ENCODE assay signal across 25 cellular contexts in genomic region chr13:28865312-28865711, GRCh38. TPM values are rescaled to one million over a fixed set of nuclear protein-coding genes. Genes with fewer than 3 reads are reported as not detected.
A peak's percentile ranks its signal among the peaks of the same experiment; 100 is the strongest.
DNase-seq lines count a peak whose midpoint lies in the region; ATAC-seq, FAIRE-seq and TF ChIP-seq lines count a peak whose summit lies in the region.
"Had no signal": no experiment of that assay in that cellular context is flagged by ENCODE, and none has a peak within 500 bp of the region (broad histone marks: within the 10 kb centered on the region; RNA-seq: fewer than 3 reads in every experiment).

No MANE protein-coding gene starts in this region.

- no peak overlapping the region for H3K4me2 ChIP-seq in HepG2 (ENCODE audit: low read depth, low read length)

- POLR2A ChIA-PET in HepG2 (lab: Yijun Ruan, JAX): no interaction called here

- in situ Hi-C loops in HepG2 (cut with HindIII; ENCODE audit: extremely low pct_ligation_motif_present, low pct_unique_long_range_greater_than_20kb): no loop called here

- H3K79me2 ChIP-seq in HepG2 (ENCODE audit: insufficient read depth, low read length): no peaks in the 10 kb centered on the region

- TF ChIP-seq POLR2A in HepG2 (IDR thresholded peaks at IDR 0.05; ENCODE audit: insufficient read depth in 1 of 2, low read depth in 2 of 2, low read length in 2 of 2): no peak
- no peak for TF ChIP-seq POLR2A in GM12891 (IDR thresholded peaks at IDR 0.05; ENCODE audit: low read depth, low read length)

- H2AFZ ChIP-seq in HepG2 (ENCODE audit: low read length): no peak overlapping the region
- H2AFZ ChIP-seq: GM23248 had no signal

- intact Hi-C loops in HepG2 (cut with micrococcal nuclease; ENCODE audit: unreplicated experiment): no loop called here

- DNase-seq in NCI-H1417 (lab: John Stamatoyannopoulos, UW): peak in 2 of 3 experiments; percentile 6 to 58
- no peak for DNase-seq in NCI-H1417 treated with DMSO at 0.1 percent for 48 hours (lab: John Stamatoyannopoulos, UW)
- peak; percentile 75 for DNase-seq in NCI-H1105 (lab: John Stamatoyannopoulos, UW)
- DNase-seq in NCI-H526 (lab: John Stamatoyannopoulos, UW): peak; percentile 90 to 93
- DNase-seq in HepG2 (ENCODE audit: low spot score): no peak
- no peak for DNase-seq in GM12891 (ENCODE audit: insufficient read length, low spot score)
- DNase-seq: CD8-positive, alpha-beta T cell; DMS 273 treated with DMSO at 0.1 percent for 48 hours; DND-41; GM23248; H7; KBM-7; MG63; NCI-H1092; NCI-H2029; NCI-H2227 treated with DMSO at 0.1 percent for 48 hours; OCI-M1; Peyer's patch; SHP77 treated with DMSO at 0.1 percent for 48 hours; T-helper 1 cell had no signal

- CTCF ChIA-PET in HepG2 (lab: Yijun Ruan, JAX; ENCODE audit: low intra/inter-chr PET ratio, low total read pairs): no interaction called here

- ATAC-seq in HepG2 (no peak), HG02840 (IDR thresholded peaks at IDR 0.05; ENCODE audit: low FRiP score, unreplicated experiment) (no peak)
- ATAC-seq: CD8-positive, alpha-beta T cell had no signal

- no peak overlapping the region for H3K27ac ChIP-seq in HepG2 (ENCODE audit: extremely low read length, insufficient read depth, low read length)
- H3K27ac ChIP-seq: 22Rv1, C4-2B, GM23248, Peyer's patch had no signal

- peaks cover 2% of the 10 kb centered on the region for H3K9me3 ChIP-seq in HepG2 (ENCODE audit: low read length)
- H3K9me3 ChIP-seq: MG63, Peyer's patch had no signal

- no peak for TF ChIP-seq RAD21 in HepG2 (CRISPR knock-in tag; IDR thresholded peaks at IDR 0.05)

- 3% methylated on average over 3 of the region's 3 CpGs for WGBS in HepG2 (ENCODE audit: low lambda C conversion rate)

- H3K36me3 ChIP-seq in HepG2 (replicated peaks in 1 of 2; ENCODE audit: control insufficient read depth in 1 of 2, insufficient read depth in 2 of 2, low read length in 2 of 2): no peaks in the 10 kb centered on the region
- H3K36me3 ChIP-seq: MG63, Peyer's patch had no signal

- H4K20me1 ChIP-seq in HepG2 (ENCODE audit: insufficient read depth, low read length): no peaks in the 10 kb centered on the region

- no peak for TF ChIP-seq CTCF in HepG2 (CRISPR knock-in tag; IDR thresholded peaks at IDR 0.05)

- no peaks in the 10 kb centered on the region for H3K27me3 ChIP-seq in HepG2 (ENCODE audit: control insufficient read depth in 1 of 2, insufficient read depth in 2 of 2, low read length in 2 of 2)
- H3K27me3 ChIP-seq: Peyer's patch had no signal

- H3K4me3 ChIP-seq in HepG2 (replicated peaks in 1 of 3; ENCODE audit: insufficient read depth in 1 of 3, low read depth in 2 of 3, low read length in 3 of 3): no peak overlapping the region
- H3K4me3 ChIP-seq: GM23248, MG63, Peyer's patch had no signal

- H3K9ac ChIP-seq in HepG2 (ENCODE audit: insufficient read depth, low read depth, low read length): no peak overlapping the region
- H3K9ac ChIP-seq: GM23248 had no signal

- no peaks in the 10 kb centered on the region for H3K4me1 ChIP-seq in HepG2 (ENCODE audit: insufficient read depth, low read length)
- H3K4me1 ChIP-seq: Peyer's patch had no signal

- TF ChIP-seq EP300 in HepG2 (IDR thresholded peaks at IDR 0.05; ENCODE audit: low read depth in 2 of 2, low read length in 2 of 2) (no peak), HepG2 (CRISPR knock-in tag; IDR thresholded peaks at IDR 0.05; ENCODE audit: borderline replicate concordance) (no peak)

- no TSS peak for BruUV-seq in HepG2 (replicated peaks; lab: Mats Ljungman, UMichigan)

- FAIRE-seq in HepG2 (lab: Jason Lieb, UNC) (no peak), GM12891 (lab: Jason Lieb, UNC) (no peak)

TF ChIP-seq in HepG2, 621 proteins besides CTCF, POLR2A, EP300 and RAD21:
- TF ChIP-seq ZNF513 (CRISPR knock-in tag; conservative IDR thresholded peaks at IDR 0.05): no peak

TF ChIP-seq in GM12891, 5 proteins besides CTCF, POLR2A, EP300 and RAD21:
- TF ChIP-seq POLR2AphosphoS5 (IDR thresholded peaks at IDR 0.05; ENCODE audit: low read depth, low read length): no peak
- no peak for TF ChIP-seq SPI1 (IDR thresholded peaks at IDR 0.05; ENCODE audit: low read depth, low read length)
- TF ChIP-seq PAX5 (IDR thresholded peaks at IDR 0.05; ENCODE audit: insufficient read depth, low read length, severe bottlenecking): no peak
- TF ChIP-seq TAF1 (IDR thresholded peaks at IDR 0.05; ENCODE audit: low read depth, low read length): no peak
- no peak for TF ChIP-seq POU2F2 (IDR thresholded peaks at IDR 0.05; ENCODE audit: low read depth, low read length)
TF ChIP-seq in GM12891: peak in this region for 0.

RNA-seq across cellular contexts. Expression of gene MTUS2, which starts 45.2 kb away (rescaled TPM):
- not detected in 2 replicates for total RNA-seq in HepG2 (2016; rRNA removed; fragmentation: Illumina TruSeq; extraction: Trizol)
- not detected in 2 replicates for total RNA-seq in HepG2 (2016; cell fraction: cytosol; rRNA removed; fragmentation: Illumina TruSeq; extraction: Trizol; ENCODE audit: low read depth)
- total RNA-seq in HepG2 (2016; cell fraction: insoluble cytoplasmic fraction; rRNA removed; fragmentation: Illumina TruSeq; extraction: Trizol): not detected in 2 replicates
- not detected in 2 replicates for total RNA-seq in HepG2 (2016; cell fraction: membrane; rRNA removed; fragmentation: Illumina TruSeq; extraction: Trizol)
- not detected in 2 replicates for total RNA-seq in HepG2 (2016; cell fraction: nucleus; rRNA removed; fragmentation: Illumina TruSeq; extraction: Trizol)
- polyA plus RNA-seq in HepG2 (2011; rRNA removed): not detected in 2 replicates
- polyA plus RNA-seq in HepG2 (2011; cell fraction: cytosol; rRNA removed): not detected in 2 replicates
- not detected in 2 replicates for polyA plus RNA-seq in HepG2 (2011; cell fraction: nucleus; rRNA removed)
- polyA plus RNA-seq in HepG2 (2012): not detected in 2 replicates
- not detected in 2 replicates for polyA plus RNA-seq in HepG2 (2016; cell fraction: cytosol; fragmentation: Illumina TruSeq; extraction: Trizol; ENCODE audit: low read depth)
- not detected in 2 replicates for polyA plus RNA-seq in HepG2 (2016; cell fraction: insoluble cytoplasmic fraction; fragmentation: Illumina TruSeq; extraction: Trizol; ENCODE audit: low read depth)
- not detected in 2 replicates for polyA plus RNA-seq in HepG2 (2016; cell fraction: membrane; fragmentation: Illumina TruSeq; extraction: Trizol; ENCODE audit: low read depth)
- not detected in 2 replicates for polyA plus RNA-seq in HepG2 (2016; cell fraction: nucleus; fragmentation: Illumina TruSeq; extraction: Trizol; ENCODE audit: insufficient read depth, low read depth)
- polyA minus RNA-seq in HepG2 (2011; rRNA and poly(A)+ RNA removed; ENCODE audit: low replicate concordance): 9.8 TPM in 1 of 2 replicates, not detected in the other
- not detected in 2 replicates for polyA minus RNA-seq in HepG2 (2011; cell fraction: cytosol; rRNA and poly(A)+ RNA removed)
- polyA minus RNA-seq in HepG2 (2011; cell fraction: nucleus; rRNA and poly(A)+ RNA removed): not detected in 2 replicates
- 0.08 TPM for polyA plus RNA-seq in GM12891 (2012; ENCODE audit: low read depth, missing spikeins)
- total RNA-seq: B cell; CD8-positive, alpha-beta T cell; NCI-H460 had no signal

Comparison
In these comparisons a context has a peak if more than half of its experiments do, and no peak if none do; other contexts are left out.
1. DNase-seq: peak in NCI-H1417 (2 of 3), NCI-H1105 (single experiment) and NCI-H526 (2 of 2); none in NCI-H1417 treated with DMSO at 0.1 percent for 48 hours (single experiment), HepG2 (single experiment) and GM12891 (single experiment).